Comparison of ENCODE assay signal across 17 cellular contexts in the genomic region with DNA sequence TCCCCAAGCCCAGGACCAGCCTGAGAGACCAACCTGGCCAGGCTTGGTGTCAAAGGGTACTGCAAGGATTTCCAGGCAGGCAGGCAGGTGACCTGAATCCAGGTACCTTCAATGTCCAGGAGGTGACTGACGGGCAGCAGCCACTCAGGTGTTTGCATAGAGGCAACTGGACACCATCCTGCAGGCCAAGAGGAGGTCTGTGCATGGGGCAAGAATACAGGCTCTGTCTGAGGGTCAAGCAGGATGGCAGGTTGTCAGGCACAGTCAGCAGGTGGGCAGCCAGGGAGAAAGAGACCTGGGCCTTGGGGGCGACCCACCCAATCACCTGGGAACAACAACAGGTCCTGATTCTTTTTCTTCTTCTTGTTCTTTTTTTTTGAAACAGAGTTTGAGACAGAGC.
DNase-seq lines count a peak whose midpoint lies in the region.
"Had no signal": no experiment of that assay in that cellular context is flagged by ENCODE, and none has a peak within 500 bp of the region (broad histone marks: within the 10 kb centered on the region; RNA-seq: fewer than 3 reads in every experiment).

No MANE protein-coding gene starts in this region.

- no peak overlapping the region for H2BK15ac ChIP-seq in mesenchymal stem cell (ENCODE audit: low read depth, poor library complexity, severe bottlenecking)

- no peaks in the 10 kb centered on the region for H3K27me3 Mint-ChIP-seq in activated CD4-positive, alpha-beta T cell treated with anti-CD3 and anti-CD28 coated beads, Interleukin-2, amount 10 ng/mL, durations not matched to agents 24 days and 14 days

- no peak overlapping the region for H4K91ac ChIP-seq in mesenchymal stem cell (ENCODE audit: low read length)

- 100% methylated on average over 1 of the region's 2 CpGs for WGBS in mesenchymal stem cell

- no peak overlapping the region for H2AK5ac ChIP-seq in mesenchymal stem cell (ENCODE audit: low read length, severe bottlenecking)

- H3K9ac ChIP-seq in mesenchymal stem cell (ENCODE audit: low read length) = no peak overlapping the region
- H3K9ac ChIP-seq: BLaER1 had no signal

- no peak overlapping the region for H3K18ac ChIP-seq in mesenchymal stem cell (ENCODE audit: low read depth in 1 of 2, low read length in 2 of 2)

- no peaks in the 10 kb centered on the region for H3K4me1 Mint-ChIP-seq in activated CD4-positive, alpha-beta T cell treated with anti-CD3 and anti-CD28 coated beads, Interleukin-2, amount 10 ng/mL, durations not matched to agents 24 days and 14 days

- H3K27ac Mint-ChIP-seq in activated CD4-positive, alpha-beta T cell treated with anti-CD3 and anti-CD28 coated beads, Interleukin-2, amount 10 ng/mL, durations not matched to agents 24 days and 14 days = no peak overlapping the region
- H3K27ac Mint-ChIP-seq: CD4-positive, alpha-beta memory T cell; HFFc6 had no signal

- no peak overlapping the region for H3K4me3 Mint-ChIP-seq in activated CD4-positive, alpha-beta T cell treated with anti-CD3 and anti-CD28 coated beads, Interleukin-2, amount 10 ng/mL, durations not matched to agents 24 days and 14 days
- H3K4me3 Mint-ChIP-seq: CD14-positive monocyte; CD4-positive, alpha-beta memory T cell; HFFc6 had no signal

- no peaks in the 10 kb centered on the region for H3K9me3 Mint-ChIP-seq in activated CD4-positive, alpha-beta T cell treated with anti-CD3 and anti-CD28 coated beads, Interleukin-2, amount 10 ng/mL, durations not matched to agents 24 days and 14 days

- no peak overlapping the region for H2BK120ac ChIP-seq in mesenchymal stem cell (ENCODE audit: low read depth, low read length)

- H3K36me3 Mint-ChIP-seq in activated CD4-positive, alpha-beta T cell treated with anti-CD3 and anti-CD28 coated beads, Interleukin-2, amount 10 ng/mL, durations not matched to agents 24 days and 14 days (ENCODE audit: low read depth) = no peaks in the 10 kb centered on the region
- H3K36me3 Mint-ChIP-seq: CD14-positive monocyte; CD4-positive, alpha-beta memory T cell had no signal

- peaks cover 0 to 2% of the 10 kb centered on the region in 2 experiments for H3K36me3 ChIP-seq in mesenchymal stem cell (ENCODE audit: control insufficient read depth in 1 of 2, insufficient read depth in 2 of 2, low read depth in 1 of 2, low read length in 2 of 2)
- H3K36me3 ChIP-seq: BLaER1 had no signal

- H3K27me3 ChIP-seq in mesenchymal stem cell (ENCODE audit: control insufficient read depth in 1 of 2, insufficient read depth in 1 of 2, low read length in 2 of 2) = no peaks in the 10 kb centered on the region
- H3K27me3 ChIP-seq: BLaER1 had no signal

- H3K14ac ChIP-seq in mesenchymal stem cell (ENCODE audit: low read length in 2 of 2) = no peak overlapping the region

- H3K4me3 ChIP-seq in mesenchymal stem cell (ENCODE audit: insufficient read depth in 1 of 2, low read depth in 1 of 2, low read length in 2 of 2) = no peak overlapping the region
- H3K4me3 ChIP-seq: A549, BLaER1 had no signal

- H3K4me1 ChIP-seq in mesenchymal stem cell (ENCODE audit: control insufficient read depth, insufficient read depth, low read depth, low read length) = peaks cover 3% of the 10 kb centered on the region
- H3K4me1 ChIP-seq: A549 had no signal

- H3K4ac ChIP-seq in mesenchymal stem cell (ENCODE audit: low read depth in 1 of 2, low read length in 2 of 2) = no peak overlapping the region

- intact Hi-C loops in activated CD4-positive, alpha-beta T cell treated with anti-CD3 and anti-CD28 coated beads, Interleukin-2, amount 10 ng/mL, durations not matched to agents 24 days and 14 days (cut with micrococcal nuclease) = no loop called here

- H2BK12ac ChIP-seq in mesenchymal stem cell (ENCODE audit: low read length in 2 of 2) = no peak overlapping the region

- no peaks in the 10 kb centered on the region for H3K9me3 ChIP-seq in mesenchymal stem cell (ENCODE audit: control insufficient read depth, low read length)
- H3K9me3 ChIP-seq: A549, BLaER1 had no signal

- H3K27ac ChIP-seq in mesenchymal stem cell (ENCODE audit: low read length, poor library complexity, severe bottlenecking) (no peak overlapping the region), substantia nigra (ENCODE audit: low read depth, low read length, poor library complexity, severe bottlenecking) (peak overlapping the region; percentile 98)
- H3K27ac ChIP-seq: 22Rv1, A549, BLaER1 had no signal

- H3K23ac ChIP-seq in mesenchymal stem cell (ENCODE audit: low read length in 2 of 2) = no peak overlapping the region

- H3K4me2 ChIP-seq in mesenchymal stem cell (ENCODE audit: low read length, poor library complexity, severe bottlenecking) = no peak overlapping the region
- H3K4me2 ChIP-seq: A549, BLaER1 had no signal

- DNase-seq in activated CD4-positive, alpha-beta T cell treated with anti-CD3 and anti-CD28 coated beads, Interleukin-2, amount 10 ng/mL, durations not matched to agents 24 days and 14 days = peak; percentile 36
- DNase-seq in activated CD4-positive, alpha-beta T cell treated with anti-CD3 and anti-CD28 coated beads, Interleukin-2, amount 50 U/mL, for 4 hours = no peak
- DNase-seq in mesenchymal stem cell (no peak), substantia nigra (lab: John Stamatoyannopoulos, UW) (no peak), ecto neural progenitor cell (ENCODE audit: low spot score) (no peak), DMS153 (lab: John Stamatoyannopoulos, UW) (no peak)
- no peak for DNase-seq in stimulated activated naive CD4-positive, alpha-beta T cell (lab: John Stamatoyannopoulos, UW)
- DNase-seq: CD4-positive, alpha-beta memory T cell; DMS79 treated with DMSO at 0.1 percent for 48 hours; GF-D8; GOT3; H7; HFFc6 had no signal

- peak overlapping the region; percentile 30 for H4K8ac ChIP-seq in mesenchymal stem cell (ENCODE audit: low read length)

- H3K79me1 ChIP-seq in mesenchymal stem cell (replicated peaks; ENCODE audit: low read length, poor library complexity, severe bottlenecking) = no peaks in the 10 kb centered on the region

- no peak overlapping the region for H2BK5ac ChIP-seq in mesenchymal stem cell (ENCODE audit: low read depth, low read length, poor library complexity, severe bottlenecking)

- H2AFZ ChIP-seq in mesenchymal stem cell (ENCODE audit: low read depth, low read length) = no peak overlapping the region
